In genomic region chr11:118930152-118930712, GRCh38 we compare ENCODE assay signal across 8 cellular contexts. TPM values are rescaled to one million over a fixed set of nuclear protein-coding genes. Genes with fewer than 3 reads are reported as not detected.
DNase-seq lines count a peak whose midpoint lies in the region; ATAC-seq and TF ChIP-seq lines count a peak whose summit lies in the region.

No MANE protein-coding gene starts in this region.

- H3K4me1 ChIP-seq in HAP-1, result peaks cover 13% of the 10 kb centered on the region
- H3K4me1 ChIP-seq in lung (ENCODE audit: control insufficient read depth in 2 of 2, insufficient read depth in 2 of 2, low read length in 2 of 2), result peaks cover 0 to 6% of the 10 kb centered on the region in 2 donors

- no peaks in the 10 kb centered on the region for H3K9me3 ChIP-seq in HAP-1
- H3K9me3 ChIP-seq in lung (ENCODE audit: control insufficient read depth in 2 of 2, insufficient read depth in 1 of 2, low read length in 1 of 2), result no peaks in the 10 kb centered on the region

- H3K27me3 ChIP-seq in HAP-1 (ENCODE audit: low read depth) (no peaks in the 10 kb centered on the region), lung (ENCODE audit: control insufficient read depth, insufficient read depth) (no peaks in the 10 kb centered on the region)

- H3K36me3 ChIP-seq in HAP-1 (replicated peaks), result no peaks in the 10 kb centered on the region
- H3K36me3 ChIP-seq in lung (ENCODE audit: control insufficient read depth in 2 of 2, insufficient read depth in 2 of 2, low read length in 2 of 2), result no peaks in the 10 kb centered on the region

- WGBS in lung, 2 donors, result 0 to 1% methylated on average over 18 of the region's 18 CpGs

- in situ Hi-C loops in HAP-1 (cut with MboI; ENCODE audit: low sequenced_read_pairs), result no loop called here

- peak; percentile 76 for DNase-seq in AG08396 (ENCODE audit: low spot score)
- DNase-seq in HAP-1 (ENCODE audit: low spot score in 2 of 2), result peak; percentile 70 to 90
- DNase-seq in NCI-H510A treated with DMSO at 0.1 percent for 48 hours (lab: John Stamatoyannopoulos, UW), result peak; percentile 94
- DNase-seq in activated CD4-positive, alpha-beta T cell treated with anti-CD3 and anti-CD28 coated beads, Interleukin-2, amount 50 U/mL, for 4 hours, result peak; percentile 85 to 89
- peak; percentile 87 for DNase-seq in ecto neural progenitor cell (ENCODE audit: low spot score)
- DNase-seq in lung (ENCODE audit: low spot score), result peak; percentile 92
- DNase-seq in stimulated activated CD4-positive, alpha-beta T cell treated with anti-CD3 and anti-CD28 coated beads, TNF-alpha, amount 100 ng/mL, for 24 hours (ENCODE audit: low read depth in 3 of 3), result peak; percentile 76 to 91 (median 78)

- peak; percentile 95 for TF ChIP-seq CTCF in lung (IDR thresholded peaks at IDR 0.05; ENCODE audit: control extremely low read depth, extremely low read depth)

- H3K4me3 ChIP-seq in HAP-1, result peak overlapping the region; percentile 56
- peak overlapping the region; percentile 18 for H3K4me3 ChIP-seq in lung

- ATAC-seq in lung (ENCODE audit: insufficient read depth, low FRiP score) (peak; percentile 40), HG03108 (IDR thresholded peaks at IDR 0.05; ENCODE audit: unreplicated experiment) (no peak)

- H3K27ac ChIP-seq in lung (ENCODE audit: low read depth in 1 of 2, low read length in 1 of 2), result peak overlapping the region; percentile 90 to 94

RNA-seq across cellular contexts. Expression of gene BCL9L, which starts 4.5 kb away (rescaled TPM):
- total RNA-seq in lung, result 10 to 100 TPM; 39.6 to 91.0 TPM
- 10 to 100 TPM; 23.3 to 30.4 TPM for polyA plus RNA-seq in lung

RNA-seq across cellular contexts. Expression of gene UPK2, which starts 25.9 kb away (rescaled TPM):
- not detected for total RNA-seq in lung
- under 1 TPM in 1 of 2 donors, not detected in 1; 0.07 TPM for polyA plus RNA-seq in lung

RNA-seq across cellular contexts. Expression of gene FOXR1, which starts 41.3 kb away (rescaled TPM):
- total RNA-seq in lung, result not detected
- polyA plus RNA-seq in lung, result not detected

RNA-seq across cellular contexts. Expression of gene CXCR5, which starts 46.5 kb away (rescaled TPM):
- under 1 TPM in 1 of 2 donors, not detected in 1; 0.48 TPM for total RNA-seq in lung
- under 1 TPM; 0.16 to 0.65 TPM for polyA plus RNA-seq in lung
